1 cellular context compared by ENCODE assay signal in the genomic region with DNA sequence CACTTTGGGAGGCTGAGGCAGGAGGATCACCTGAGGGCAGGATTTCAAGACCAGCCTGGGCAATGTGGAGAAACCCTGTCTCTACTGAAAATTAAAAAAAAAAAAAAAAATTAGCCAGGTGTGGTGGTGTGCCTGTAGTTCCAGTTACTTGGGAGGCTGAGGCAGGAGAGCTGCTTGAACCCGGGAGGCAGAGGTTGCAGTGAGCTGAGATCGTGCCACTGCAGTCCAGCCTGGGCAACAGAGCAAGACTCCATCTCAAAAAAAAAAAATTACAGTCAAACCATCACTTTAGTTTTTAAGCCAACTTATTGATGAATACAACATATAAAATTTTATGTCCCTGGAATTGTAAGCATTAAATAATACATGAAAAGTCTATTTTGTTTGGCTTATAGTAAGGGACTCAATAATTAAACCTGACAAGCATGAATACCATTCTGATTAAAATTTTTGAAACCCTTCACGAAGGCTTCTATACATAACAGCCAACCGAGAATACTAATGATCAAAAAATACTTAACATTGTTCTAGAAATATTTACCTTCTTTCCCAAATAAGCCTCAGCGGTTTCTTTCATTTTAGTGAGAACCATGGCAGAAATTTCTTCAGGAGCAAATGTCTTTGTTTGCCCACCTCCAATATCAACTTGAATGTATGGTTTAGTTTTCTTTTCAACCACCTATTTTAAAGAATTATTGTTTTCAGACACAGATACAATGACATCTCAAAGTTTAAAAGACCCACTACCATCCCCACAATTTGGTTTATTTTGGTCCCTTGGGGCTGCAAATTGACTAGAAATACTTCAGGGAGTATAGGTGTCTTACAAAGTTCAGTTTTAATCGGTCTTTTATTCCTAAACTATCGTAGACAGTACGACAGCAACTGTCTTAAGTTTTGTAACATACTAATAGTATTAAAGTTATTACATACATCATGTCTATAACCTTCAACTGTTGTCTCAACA.
TF ChIP-seq lines count a peak whose summit lies in the region.

No MANE protein-coding gene starts in this region.

TF ChIP-seq in K562, 482 proteins besides CTCF, POLR2A, EP300 and RAD21 (continued from another document and continues in another):
- TF ChIP-seq, protein P1, sequence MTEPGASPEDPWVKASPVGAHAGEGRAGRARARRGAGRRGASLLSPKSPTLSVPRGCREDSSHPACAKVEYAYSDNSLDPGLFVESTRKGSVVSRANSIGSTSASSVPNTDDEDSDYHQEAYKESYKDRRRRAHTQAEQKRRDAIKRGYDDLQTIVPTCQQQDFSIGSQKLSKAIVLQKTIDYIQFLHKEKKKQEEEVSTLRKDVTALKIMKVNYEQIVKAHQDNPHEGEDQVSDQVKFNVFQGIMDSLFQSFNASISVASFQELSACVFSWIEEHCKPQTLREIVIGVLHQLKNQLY (CRISPR knock-in tag; conservative IDR thresholded peaks at IDR 0.05) = no peak
- TF ChIP-seq, protein P2, sequence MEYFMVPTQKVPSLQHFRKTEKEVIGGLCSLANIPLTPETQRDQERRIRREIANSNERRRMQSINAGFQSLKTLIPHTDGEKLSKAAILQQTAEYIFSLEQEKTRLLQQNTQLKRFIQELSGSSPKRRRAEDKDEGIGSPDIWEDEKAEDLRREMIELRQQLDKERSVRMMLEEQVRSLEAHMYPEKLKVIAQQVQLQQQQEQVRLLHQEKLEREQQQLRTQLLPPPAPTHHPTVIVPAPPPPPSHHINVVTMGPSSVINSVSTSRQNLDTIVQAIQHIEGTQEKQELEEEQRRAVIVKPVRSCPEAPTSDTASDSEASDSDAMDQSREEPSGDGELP (CRISPR knock-in tag; IDR thresholded peaks at IDR 0.05; ENCODE audit: borderline replicate concordance) = no peak
- TF ChIP-seq EWSR1 (IDR thresholded peaks at IDR 0.05; ENCODE audit: borderline replicate concordance, low read depth, partially characterized antibody) (no peak), POLR2B (IDR thresholded peaks at IDR 0.05; ENCODE audit: low read depth, partially characterized antibody) (no peak), ATF7 (IDR thresholded peaks at IDR 0.05) (no peak), HDAC2 (IDR thresholded peaks at IDR 0.05) (no peak), SREBF2 (CRISPR knock-in tag; IDR thresholded peaks at IDR 0.05) (no peak), NR3C1 (CRISPR knock-in tag; IDR thresholded peaks at IDR 0.05) (no peak), ZNF347 (CRISPR knock-in tag; IDR thresholded peaks at IDR 0.05; ENCODE audit: low read depth) (no peak), ZNF23 (CRISPR knock-in tag; IDR thresholded peaks at IDR 0.05) (no peak), DPF2 (IDR thresholded peaks at IDR 0.05) (no peak), RAD51 (IDR thresholded peaks at IDR 0.05; ENCODE audit: borderline replicate concordance, low read depth) (no peak), HNRNPL (IDR thresholded peaks at IDR 0.05; ENCODE audit: low read depth, low read length) (peak; percentile 39; the same call in 1 of the 2 replicates), TOE1 (IDR thresholded peaks at IDR 0.05; ENCODE audit: borderline replicate concordance) (no peak), TOE1 (CRISPR knock-in tag; IDR thresholded peaks at IDR 0.05; ENCODE audit: borderline replicate concordance, low read depth) (no peak), FUS (optimal IDR thresholded peaks at IDR 0.05; ENCODE audit: low read depth, low read length) (no peak), TCF3 (CRISPR knock-in tag; IDR thresholded peaks at IDR 0.05) (no peak), PML (IDR thresholded peaks at IDR 0.05; ENCODE audit: low read length) (peak; percentile 34; the same call in 1 of the 2 replicates), XRCC3 (IDR thresholded peaks at IDR 0.05) (no peak), MEIS2 (IDR thresholded peaks at IDR 0.05; ENCODE audit: partially characterized antibody) (no peak)
- TF ChIP-seq, protein P3, sequence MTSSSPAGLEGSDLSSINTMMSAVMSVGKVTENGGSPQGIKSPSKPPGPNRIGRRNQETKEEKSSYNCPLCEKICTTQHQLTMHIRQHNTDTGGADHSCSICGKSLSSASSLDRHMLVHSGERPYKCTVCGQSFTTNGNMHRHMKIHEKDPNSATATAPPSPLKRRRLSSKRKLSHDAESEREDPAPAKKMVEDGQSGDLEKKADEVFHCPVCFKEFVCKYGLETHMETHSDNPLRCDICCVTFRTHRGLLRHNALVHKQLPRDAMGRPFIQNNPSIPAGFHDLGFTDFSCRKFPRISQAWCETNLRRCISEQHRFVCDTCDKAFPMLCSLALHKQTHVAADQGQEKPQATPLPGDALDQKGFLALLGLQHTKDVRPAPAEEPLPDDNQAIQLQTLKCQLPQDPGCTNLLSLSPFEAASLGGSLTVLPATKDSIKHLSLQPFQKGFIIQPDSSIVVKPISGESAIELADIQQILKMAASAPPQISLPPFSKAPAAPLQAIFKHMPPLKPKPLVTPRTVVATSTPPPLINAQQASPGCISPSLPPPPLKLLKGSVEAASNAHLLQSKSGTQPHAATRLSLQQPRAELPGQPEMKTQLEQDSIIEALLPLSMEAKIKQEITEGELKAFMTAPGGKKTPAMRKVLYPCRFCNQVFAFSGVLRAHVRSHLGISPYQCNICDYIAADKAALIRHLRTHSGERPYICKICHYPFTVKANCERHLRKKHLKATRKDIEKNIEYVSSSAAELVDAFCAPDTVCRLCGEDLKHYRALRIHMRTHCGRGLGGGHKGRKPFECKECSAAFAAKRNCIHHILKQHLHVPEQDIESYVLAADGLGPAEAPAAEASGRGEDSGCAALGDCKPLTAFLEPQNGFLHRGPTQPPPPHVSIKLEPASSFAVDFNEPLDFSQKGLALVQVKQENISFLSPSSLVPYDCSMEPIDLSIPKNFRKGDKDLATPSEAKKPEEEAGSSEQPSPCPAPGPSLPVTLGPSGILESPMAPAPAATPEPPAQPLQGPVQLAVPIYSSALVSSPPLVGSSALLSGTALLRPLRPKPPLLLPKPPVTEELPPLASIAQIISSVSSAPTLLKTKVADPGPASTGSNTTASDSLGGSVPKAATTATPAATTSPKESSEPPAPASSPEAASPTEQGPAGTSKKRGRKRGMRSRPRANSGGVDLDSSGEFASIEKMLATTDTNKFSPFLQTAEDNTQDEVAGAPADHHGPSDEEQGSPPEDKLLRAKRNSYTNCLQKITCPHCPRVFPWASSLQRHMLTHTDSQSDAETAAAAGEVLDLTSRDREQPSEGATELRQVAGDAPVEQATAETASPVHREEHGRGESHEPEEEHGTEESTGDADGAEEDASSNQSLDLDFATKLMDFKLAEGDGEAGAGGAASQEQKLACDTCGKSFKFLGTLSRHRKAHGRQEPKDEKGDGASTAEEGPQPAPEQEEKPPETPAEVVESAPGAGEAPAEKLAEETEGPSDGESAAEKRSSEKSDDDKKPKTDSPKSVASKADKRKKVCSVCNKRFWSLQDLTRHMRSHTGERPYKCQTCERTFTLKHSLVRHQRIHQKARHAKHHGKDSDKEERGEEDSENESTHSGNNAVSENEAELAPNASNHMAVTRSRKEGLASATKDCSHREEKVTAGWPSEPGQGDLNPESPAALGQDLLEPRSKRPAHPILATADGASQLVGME (CRISPR knock-in tag; IDR thresholded peaks at IDR 0.05) = no peak
- TF ChIP-seq, protein P4, sequence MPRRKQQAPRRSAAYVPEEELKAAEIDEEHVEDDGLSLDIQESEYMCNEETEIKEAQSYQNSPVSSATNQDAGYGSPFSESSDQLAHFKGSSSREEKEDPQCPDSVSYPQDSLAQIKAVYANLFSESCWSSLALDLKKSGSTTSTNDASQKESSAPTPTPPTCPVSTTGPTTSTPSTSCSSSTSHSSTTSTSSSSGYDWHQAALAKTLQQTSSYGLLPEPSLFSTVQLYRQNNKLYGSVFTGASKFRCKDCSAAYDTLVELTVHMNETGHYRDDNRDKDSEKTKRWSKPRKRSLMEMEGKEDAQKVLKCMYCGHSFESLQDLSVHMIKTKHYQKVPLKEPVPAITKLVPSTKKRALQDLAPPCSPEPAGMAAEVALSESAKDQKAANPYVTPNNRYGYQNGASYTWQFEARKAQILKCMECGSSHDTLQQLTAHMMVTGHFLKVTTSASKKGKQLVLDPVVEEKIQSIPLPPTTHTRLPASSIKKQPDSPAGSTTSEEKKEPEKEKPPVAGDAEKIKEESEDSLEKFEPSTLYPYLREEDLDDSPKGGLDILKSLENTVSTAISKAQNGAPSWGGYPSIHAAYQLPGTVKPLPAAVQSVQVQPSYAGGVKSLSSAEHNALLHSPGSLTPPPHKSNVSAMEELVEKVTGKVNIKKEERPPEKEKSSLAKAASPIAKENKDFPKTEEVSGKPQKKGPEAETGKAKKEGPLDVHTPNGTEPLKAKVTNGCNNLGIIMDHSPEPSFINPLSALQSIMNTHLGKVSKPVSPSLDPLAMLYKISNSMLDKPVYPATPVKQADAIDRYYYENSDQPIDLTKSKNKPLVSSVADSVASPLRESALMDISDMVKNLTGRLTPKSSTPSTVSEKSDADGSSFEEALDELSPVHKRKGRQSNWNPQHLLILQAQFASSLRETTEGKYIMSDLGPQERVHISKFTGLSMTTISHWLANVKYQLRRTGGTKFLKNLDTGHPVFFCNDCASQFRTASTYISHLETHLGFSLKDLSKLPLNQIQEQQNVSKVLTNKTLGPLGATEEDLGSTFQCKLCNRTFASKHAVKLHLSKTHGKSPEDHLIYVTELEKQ (CRISPR knock-in tag; IDR thresholded peaks at IDR 0.05) = no peak
- TF ChIP-seq, protein P5, sequence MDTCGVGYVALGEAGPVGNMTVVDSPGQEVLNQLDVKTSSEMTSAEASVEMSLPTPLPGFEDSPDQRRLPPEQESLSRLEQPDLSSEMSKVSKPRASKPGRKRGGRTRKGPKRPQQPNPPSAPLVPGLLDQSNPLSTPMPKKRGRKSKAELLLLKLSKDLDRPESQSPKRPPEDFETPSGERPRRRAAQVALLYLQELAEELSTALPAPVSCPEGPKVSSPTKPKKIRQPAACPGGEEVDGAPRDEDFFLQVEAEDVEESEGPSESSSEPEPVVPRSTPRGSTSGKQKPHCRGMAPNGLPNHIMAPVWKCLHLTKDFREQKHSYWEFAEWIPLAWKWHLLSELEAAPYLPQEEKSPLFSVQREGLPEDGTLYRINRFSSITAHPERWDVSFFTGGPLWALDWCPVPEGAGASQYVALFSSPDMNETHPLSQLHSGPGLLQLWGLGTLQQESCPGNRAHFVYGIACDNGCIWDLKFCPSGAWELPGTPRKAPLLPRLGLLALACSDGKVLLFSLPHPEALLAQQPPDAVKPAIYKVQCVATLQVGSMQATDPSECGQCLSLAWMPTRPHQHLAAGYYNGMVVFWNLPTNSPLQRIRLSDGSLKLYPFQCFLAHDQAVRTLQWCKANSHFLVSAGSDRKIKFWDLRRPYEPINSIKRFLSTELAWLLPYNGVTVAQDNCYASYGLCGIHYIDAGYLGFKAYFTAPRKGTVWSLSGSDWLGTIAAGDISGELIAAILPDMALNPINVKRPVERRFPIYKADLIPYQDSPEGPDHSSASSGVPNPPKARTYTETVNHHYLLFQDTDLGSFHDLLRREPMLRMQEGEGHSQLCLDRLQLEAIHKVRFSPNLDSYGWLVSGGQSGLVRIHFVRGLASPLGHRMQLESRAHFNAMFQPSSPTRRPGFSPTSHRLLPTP (IDR thresholded peaks at IDR 0.05; ENCODE audit: borderline replicate concordance, extremely low read depth, insufficient read length) = no peak
- TF ChIP-seq, protein P6, sequence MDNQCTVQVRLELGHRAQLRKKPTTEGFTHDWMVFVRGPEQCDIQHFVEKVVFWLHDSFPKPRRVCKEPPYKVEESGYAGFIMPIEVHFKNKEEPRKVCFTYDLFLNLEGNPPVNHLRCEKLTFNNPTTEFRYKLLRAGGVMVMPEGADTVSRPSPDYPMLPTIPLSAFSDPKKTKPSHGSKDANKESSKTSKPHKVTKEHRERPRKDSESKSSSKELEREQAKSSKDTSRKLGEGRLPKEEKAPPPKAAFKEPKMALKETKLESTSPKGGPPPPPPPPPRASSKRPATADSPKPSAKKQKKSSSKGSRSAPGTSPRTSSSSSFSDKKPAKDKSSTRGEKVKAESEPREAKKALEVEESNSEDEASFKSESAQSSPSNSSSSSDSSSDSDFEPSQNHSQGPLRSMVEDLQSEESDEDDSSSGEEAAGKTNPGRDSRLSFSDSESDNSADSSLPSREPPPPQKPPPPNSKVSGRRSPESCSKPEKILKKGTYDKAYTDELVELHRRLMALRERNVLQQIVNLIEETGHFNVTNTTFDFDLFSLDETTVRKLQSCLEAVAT (IDR thresholded peaks at IDR 0.05) = no peak
- TF ChIP-seq, protein P7, sequence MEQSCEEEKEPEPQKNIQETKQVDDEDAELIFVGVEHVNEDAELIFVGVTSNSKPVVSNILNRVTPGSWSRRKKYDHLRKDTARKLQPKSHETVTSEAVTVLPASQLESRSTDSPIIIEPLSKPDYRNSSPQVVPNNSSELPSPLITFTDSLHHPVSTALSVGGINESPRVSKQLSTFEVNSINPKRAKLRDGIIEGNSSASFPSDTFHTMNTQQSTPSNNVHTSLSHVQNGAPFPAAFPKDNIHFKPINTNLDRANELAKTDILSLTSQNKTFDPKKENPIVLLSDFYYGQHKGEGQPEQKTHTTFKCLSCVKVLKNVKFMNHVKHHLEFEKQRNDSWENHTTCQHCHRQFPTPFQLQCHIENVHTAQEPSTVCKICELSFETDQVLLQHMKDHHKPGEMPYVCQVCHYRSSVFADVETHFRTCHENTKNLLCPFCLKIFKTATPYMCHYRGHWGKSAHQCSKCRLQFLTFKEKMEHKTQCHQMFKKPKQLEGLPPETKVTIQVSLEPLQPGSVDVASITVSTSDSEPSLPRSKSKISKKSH (CRISPR knock-in tag; IDR thresholded peaks at IDR 0.05) = no peak
